Comparison of ENCODE assay signal across 9 cellular contexts in the genomic region with DNA sequence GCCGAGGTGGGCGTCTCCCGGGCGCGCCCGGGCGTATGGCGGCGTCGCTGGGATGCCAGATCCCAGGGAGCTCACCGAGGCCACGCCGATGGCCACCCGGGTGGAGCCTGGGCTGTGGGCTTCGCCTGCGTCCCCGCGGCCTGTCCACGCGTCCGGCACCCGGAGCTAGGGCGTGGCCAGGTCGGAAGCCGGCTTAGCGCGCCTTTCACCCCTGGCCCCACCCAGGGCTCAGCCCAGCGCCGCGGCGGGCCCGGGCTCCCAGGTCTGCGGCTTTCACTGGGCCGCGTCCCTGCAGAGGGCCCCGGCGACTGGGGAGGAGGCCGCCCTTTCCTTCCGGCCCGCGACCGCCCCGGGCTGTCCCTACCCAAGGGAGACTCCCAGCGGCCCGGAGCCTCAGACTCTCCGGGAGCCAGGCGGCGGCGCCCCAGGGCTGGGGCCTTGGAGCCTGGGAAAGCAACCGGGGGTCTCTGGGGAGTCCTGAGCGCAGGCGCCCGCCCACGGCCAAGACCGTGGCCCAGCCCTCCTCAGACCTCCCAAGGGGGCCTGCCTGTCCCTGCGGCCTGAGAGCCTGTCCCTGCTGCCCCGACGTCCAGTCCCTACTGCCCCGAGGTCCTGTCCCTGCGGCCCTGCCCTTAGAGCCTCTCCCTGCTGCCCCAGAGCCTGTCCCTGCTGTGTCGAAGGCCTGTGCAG. TPM values are rescaled to one million over a fixed set of nuclear protein-coding genes. Genes with fewer than 3 reads are reported as not detected.
DNase-seq lines count a peak whose midpoint lies in the region; TF ChIP-seq lines count a peak whose summit lies in the region.
"Had no signal": no experiment of that assay in that cellular context is flagged by ENCODE, and none has a peak within 500 bp of the region (broad histone marks: within the 10 kb centered on the region; RNA-seq: fewer than 3 reads in every experiment).

No MANE protein-coding gene starts in this region.

- no peak overlapping the region for H3K14ac ChIP-seq in H9 (ENCODE audit: insufficient read depth, low read length)

- no peaks in the 10 kb centered on the region for H3K36me3 Mint-ChIP-seq in H9 (ENCODE audit: insufficient read depth in 1 of 3, low read depth in 3 of 3)
- H3K36me3 Mint-ChIP-seq: brain had no signal

- H3K23me2 ChIP-seq in H9 (ENCODE audit: insufficient read length, low read depth, low read length, poor library complexity, severe bottlenecking) = no peaks in the 10 kb centered on the region

- H3K4me3 ChIP-seq in GM06990 (replicated peaks; ENCODE audit: low read depth, low read length) (peak overlapping the region; percentile 48), mammary epithelial cell (replicated peaks in 1 of 3; ENCODE audit: insufficient read depth in 1 of 3, low read depth in 2 of 3, low read length in 3 of 3) (peak overlapping the region in 2 of 3 experiments; percentile 22 to 31), osteoblast (ENCODE audit: insufficient read depth, low read length) (peak overlapping the region; percentile 37)

- H2AK5ac ChIP-seq in H9 (ENCODE audit: insufficient read length, low read length) = no peak overlapping the region

- H3K27ac Mint-ChIP-seq in H9 = no peak overlapping the region
- H3K27ac Mint-ChIP-seq: brain had no signal

- no peaks in the 10 kb centered on the region for H3K79me1 ChIP-seq in H9 (ENCODE audit: insufficient read depth, low read depth, low read length, poor library complexity, severe bottlenecking)

- H3K4me3 Mint-ChIP-seq in H9 = no peak overlapping the region
- H3K4me3 Mint-ChIP-seq: brain had no signal

- H2BK15ac ChIP-seq in H9 (ENCODE audit: low read depth, low read length) = no peak overlapping the region; the same call in 1 of the 2 replicates

- H3K56ac ChIP-seq in H9 (ENCODE audit: insufficient read length, low read depth, low read length) = no peak overlapping the region

- no CpG with 5 or more reads among the region's 61 CpGs for WGBS in H9 (ENCODE audit: extremely low coverage, insufficient read length, low lambda C conversion rate)
- WGBS in mammary epithelial cell (ENCODE audit: low coverage, missing lambda C conversion rate) = 8% methylated on average over 13 of the region's 61 CpGs

- H2AFZ ChIP-seq in H9 (ENCODE audit: low read length) = no peak overlapping the region
- peak overlapping the region; percentile 78 for H2AFZ ChIP-seq in mammary epithelial cell (ENCODE audit: low read depth, low read length)
- H2AFZ ChIP-seq in osteoblast (ENCODE audit: low read length) = no peak overlapping the region

- H3K18ac ChIP-seq in H9 (ENCODE audit: insufficient read length, low read depth, low read length) = no peak overlapping the region

- H3K4me2 ChIP-seq in H9 (ENCODE audit: insufficient read depth, insufficient read length, low read length) (no peak overlapping the region), mammary epithelial cell (ENCODE audit: insufficient read depth, low read depth, low read length) (peak overlapping the region; percentile 90), osteoblast (ENCODE audit: insufficient read depth, low read length) (peak overlapping the region; percentile 48)

- no TSS peak for BruUV-seq in mammary epithelial cell (replicated peaks; lab: Mats Ljungman, UMichigan)

- peaks cover 8% of the 10 kb centered on the region for H3K27me3 Mint-ChIP-seq in H9 (ENCODE audit: low read depth)

- no peak overlapping the region for H2BK120ac ChIP-seq in H9 (ENCODE audit: low read depth, low read length, poor library complexity, severe bottlenecking)

- DNase-seq in GM06990 (ENCODE audit: extremely low read depth, insufficient read length) (peak; percentile 62), H9 (peak; percentile 51), mammary epithelial cell (no peak), osteoblast (ENCODE audit: insufficient read length, low spot score, missing footprints) (no peak), C1 segment of cervical spinal cord (lab: John Stamatoyannopoulos, UW) (no peak), HPDE6-E6E7 (ENCODE audit: extremely low spot score) (no peak), NCI-H345 (lab: John Stamatoyannopoulos, UW) (no peak), foreskin melanocyte (no peak)

- intact Hi-C loops in mammary epithelial cell (cut with micrococcal nuclease) = loop anchor here (10.0 kb wide), 1 partner anchor 586 kb away; no protein-coding TSS in a partner anchor

- no peak overlapping the region for H3K27ac ChIP-seq in H9 (ENCODE audit: insufficient read length, low read depth, low read length)
- H3K27ac ChIP-seq in mammary epithelial cell (ENCODE audit: insufficient read depth, low read depth, low read length) = no peak overlapping the region
- H3K27ac ChIP-seq in osteoblast (ENCODE audit: low read depth, low read length) = no peak overlapping the region

- no peaks in the 10 kb centered on the region for H3K9me3 ChIP-seq in H9 (ENCODE audit: control insufficient read depth, low read depth, low read length)
- H3K9me3 ChIP-seq in mammary epithelial cell (replicated peaks; ENCODE audit: insufficient read depth, low read length) = peaks cover 3% of the 10 kb centered on the region
- H3K9me3 ChIP-seq in osteoblast (ENCODE audit: low read depth, low read length) = peaks cover 4% of the 10 kb centered on the region

- peak; percentile 11 for TF ChIP-seq CTCF in GM06990 (IDR thresholded peaks at IDR 0.05; ENCODE audit: insufficient read depth, low read length, poor library complexity, severe bottlenecking)
- TF ChIP-seq CTCF in H9 (conservative IDR thresholded peaks at IDR 0.05) = no peak
- TF ChIP-seq CTCF in mammary epithelial cell (conservative IDR thresholded peaks at IDR 0.05 in 1 of 2, IDR thresholded peaks at IDR 0.05 in 1 of 2; ENCODE audit: extremely low read depth in 1 of 2, insufficient read depth in 1 of 2, low read depth in 1 of 2, low read length in 2 of 2) = no peak
- TF ChIP-seq CTCF in osteoblast (IDR thresholded peaks at IDR 0.05; ENCODE audit: extremely low read depth, low read depth, low read length) = no peak

- H3K27me3 ChIP-seq in GM06990 (replicated peaks; ENCODE audit: control insufficient read depth, insufficient read depth, low read length) (no peaks in the 10 kb centered on the region), H9 (ENCODE audit: insufficient read depth, low read length) (no peaks in the 10 kb centered on the region), mammary epithelial cell (ENCODE audit: insufficient read depth, low read length) (no peaks in the 10 kb centered on the region), osteoblast (ENCODE audit: insufficient read depth, low read length) (peaks cover 42% of the 10 kb centered on the region)

- H3K36me3 ChIP-seq in GM06990 (ENCODE audit: control insufficient read depth, insufficient read depth, low read length) (no peaks in the 10 kb centered on the region), mammary epithelial cell (ENCODE audit: insufficient read depth, low read length) (no peaks in the 10 kb centered on the region), osteoblast (ENCODE audit: insufficient read depth, low read length) (no peaks in the 10 kb centered on the region)

- H3K4me1 Mint-ChIP-seq in H9 = peaks cover 2% of the 10 kb centered on the region in 2 experiments; a peak in 1 of 4 replicates

- H3K79me2 ChIP-seq in H9 (ENCODE audit: insufficient read depth, low read length) = no peaks in the 10 kb centered on the region
- no peaks in the 10 kb centered on the region for H3K79me2 ChIP-seq in mammary epithelial cell (ENCODE audit: insufficient read depth, low read length)
- H3K79me2 ChIP-seq in osteoblast (ENCODE audit: insufficient read depth, low read length) = no peaks in the 10 kb centered on the region

- CTCF ChIA-PET in mammary epithelial cell (lab: Charles Lee; ENCODE audit: low non-redundant PET) = no interaction called here

- dilution Hi-C loops in mammary epithelial cell (cut with HindIII; ENCODE audit: low sequenced_read_pairs) = no loop called here

- no peak overlapping the region for H4K8ac ChIP-seq in H9 (replicated peaks; ENCODE audit: insufficient read length, low read depth, low read length)

- no peak overlapping the region for H2BK20ac ChIP-seq in H9 (ENCODE audit: low read depth, low read length, poor library complexity, severe bottlenecking)

- no peak overlapping the region for H4K91ac ChIP-seq in H9 (ENCODE audit: insufficient read length, low read depth, low read length)

- H4K20me1 ChIP-seq in H9 (ENCODE audit: control insufficient read depth, insufficient read depth, insufficient read length) = no peaks in the 10 kb centered on the region
- H4K20me1 ChIP-seq in mammary epithelial cell (ENCODE audit: insufficient read depth, low read length) = no peaks in the 10 kb centered on the region
- H4K20me1 ChIP-seq in osteoblast (ENCODE audit: insufficient read depth, low read length) = peaks cover 3% of the 10 kb centered on the region

- no peak overlapping the region for H4K5ac ChIP-seq in H9 (ENCODE audit: insufficient read length, low read depth, low read length)

- H3K9ac ChIP-seq in H9 (ENCODE audit: extremely low read depth, insufficient read length, low read length) = no peak overlapping the region
- H3K9ac ChIP-seq in mammary epithelial cell (ENCODE audit: insufficient read depth, low read length) = no peak overlapping the region

- no peak overlapping the region for H3T11ph ChIP-seq in H9 (ENCODE audit: low read length)

- H3K4me1 ChIP-seq in H9 (ENCODE audit: insufficient read depth, low read length) = no peaks in the 10 kb centered on the region
- peaks cover 6% of the 10 kb centered on the region for H3K4me1 ChIP-seq in mammary epithelial cell (ENCODE audit: insufficient read depth, low read length)
- no peaks in the 10 kb centered on the region for H3K4me1 ChIP-seq in osteoblast (ENCODE audit: insufficient read depth, low read length)

- H3K9me3 Mint-ChIP-seq in H9 = no peaks in the 10 kb centered on the region; a peak in 1 of 5 replicates

- in situ Hi-C loops in mammary epithelial cell (cut with MboI; ENCODE audit: low sequenced_read_pairs in 2 of 2) = loop anchor here in 1 of 2 donors (5.0 kb wide), 1 partner anchor 159 kb away; no protein-coding TSS in a partner anchor

- H2BK12ac ChIP-seq in H9 (ENCODE audit: insufficient read length, low read depth, low read length) = no peak overlapping the region

- no peak overlapping the region for H3K4ac ChIP-seq in H9 (ENCODE audit: low read depth, low read length)

- no peak overlapping the region for H2BK5ac ChIP-seq in H9 (ENCODE audit: insufficient read length, low read length)

- H3K23ac ChIP-seq in H9 (ENCODE audit: insufficient read length, low read depth, low read length) = no peak overlapping the region

RNA-seq across cellular contexts. Expression of a gene that starts 36.3 kb away (rescaled TPM):
- total RNA-seq in H9 (2021) = 297 and 302 TPM in 2 replicates
- total RNA-seq in mammary epithelial cell = 10 to 100 TPM; 24.8 to 47.1 TPM
- 66.2 TPM for polyA plus RNA-seq in mammary epithelial cell
- polyA minus RNA-seq in mammary epithelial cell = 77.9 TPM
- total RNA-seq in osteoblast = 52.2 and 63.7 TPM in 2 replicates

Comparison
In these comparisons a context has a peak if more than half of its experiments do, and no peak if none do; other contexts are left out.
1. DNase-seq: peak in GM06990 (single experiment) and H9 (single experiment); none in mammary epithelial cell (single experiment), osteoblast (single experiment), C1 segment of cervical spinal cord (0 of 14), HPDE6-E6E7 (single experiment), NCI-H345 (single experiment) and foreskin melanocyte (single experiment).
2. Peak in every context shown above with its lines, with median percentiles within 50 percentile points of each other: H3K4me3 ChIP-seq.